In genomic region chr12:94980577-94980976, GRCh38 we compare ENCODE assay signal across 9 cellular contexts. TPM values are rescaled to one million over a fixed set of nuclear protein-coding genes. Genes with fewer than 3 reads are reported as not detected.
DNase-seq lines count a peak whose midpoint lies in the region; ATAC-seq and TF ChIP-seq lines count a peak whose summit lies in the region.
"Had no signal": no experiment of that assay in that cellular context is flagged by ENCODE, and none has a peak within 500 bp of the region (broad histone marks: within the 10 kb centered on the region; RNA-seq: fewer than 3 reads in every experiment).

No MANE protein-coding gene starts in this region.

- no peaks in the 10 kb centered on the region for H3K4me1 ChIP-seq in colonic mucosa
- H3K4me1 ChIP-seq in osteoblast (ENCODE audit: insufficient read depth, low read length), result peaks cover 20% of the 10 kb centered on the region

- no peaks in the 10 kb centered on the region for H3K27me3 Mint-ChIP-seq in activated CD8-positive, alpha-beta memory T cell treated with anti-CD3 and anti-CD28 coated beads, Interleukin-2, amount 10 ng/mL, durations not matched to agents 7 days and 5 days
- H3K27me3 Mint-ChIP-seq: naive B cell had no signal

- H3K27ac Mint-ChIP-seq in activated CD8-positive, alpha-beta memory T cell treated with anti-CD3 and anti-CD28 coated beads, Interleukin-2, amount 10 ng/mL, durations not matched to agents 7 days and 5 days, result no peak overlapping the region

- no peak overlapping the region for H3K9ac ChIP-seq in colonic mucosa (ENCODE audit: low read depth in 2 of 2, low read length in 2 of 2)

- H3K27me3 ChIP-seq in colonic mucosa (no peaks in the 10 kb centered on the region), osteoblast (ENCODE audit: insufficient read depth, low read length) (no peaks in the 10 kb centered on the region)

- H3K4me1 Mint-ChIP-seq in activated CD8-positive, alpha-beta memory T cell treated with anti-CD3 and anti-CD28 coated beads, Interleukin-2, amount 10 ng/mL, durations not matched to agents 7 days and 5 days, result peaks cover 2% of the 10 kb centered on the region

- H3K9me3 Mint-ChIP-seq in activated CD8-positive, alpha-beta memory T cell treated with anti-CD3 and anti-CD28 coated beads, Interleukin-2, amount 10 ng/mL, durations not matched to agents 7 days and 5 days (ENCODE audit: low read depth), result no peaks in the 10 kb centered on the region
- H3K9me3 Mint-ChIP-seq: naive B cell had no signal

- CTCF ChIA-PET in activated CD8-positive, alpha-beta memory T cell treated with anti-CD3 and anti-CD28 coated beads, Interleukin-2, amount 10 ng/mL, durations not matched to agents 7 days and 5 days (lab: Charles Lee), result interaction anchor here (1.9 to 2.2 kb wide), 2 partner anchors 9 to 105 kb away, joined by 4 to 7 read pairs; no protein-coding TSS in a partner anchor

- ATAC-seq in activated CD8-positive, alpha-beta memory T cell treated with anti-CD3 and anti-CD28 coated beads, Interleukin-2, amount 10 ng/mL, durations not matched to agents 7 days and 5 days, result no peak
- ATAC-seq in GM21390 (IDR thresholded peaks at IDR 0.05; ENCODE audit: unreplicated experiment) (no peak), HG03342 (IDR thresholded peaks at IDR 0.05; ENCODE audit: unreplicated experiment) (no peak)

- H3K4me2 ChIP-seq in osteoblast (ENCODE audit: insufficient read depth, low read length), result no peak overlapping the region

- peaks cover 12% of the 10 kb centered on the region for H3K79me2 ChIP-seq in osteoblast (ENCODE audit: insufficient read depth, low read length)

- intact Hi-C loops in colonic mucosa (cut with DNase I), result no loop called here

- no peak overlapping the region for H2AFZ ChIP-seq in osteoblast (ENCODE audit: low read length)

- no peaks in the 10 kb centered on the region for H3K36me3 ChIP-seq in colonic mucosa
- H3K36me3 ChIP-seq in osteoblast (ENCODE audit: insufficient read depth, low read length), result no peaks in the 10 kb centered on the region

- TF ChIP-seq CTCF in colonic mucosa (IDR thresholded peaks at IDR 0.05) (peak; percentile 23), osteoblast (IDR thresholded peaks at IDR 0.05; ENCODE audit: extremely low read depth, low read depth, low read length) (peak; percentile 47)

- no peaks in the 10 kb centered on the region for H3K9me3 ChIP-seq in colonic mucosa
- H3K9me3 ChIP-seq in osteoblast (ENCODE audit: low read depth, low read length), result no peaks in the 10 kb centered on the region

- peaks cover 9% of the 10 kb centered on the region for H4K20me1 ChIP-seq in osteoblast (ENCODE audit: insufficient read depth, low read length)

- H3K4me3 ChIP-seq in colonic mucosa, result no peak overlapping the region
- no peak overlapping the region for H3K4me3 ChIP-seq in osteoblast (ENCODE audit: insufficient read depth, low read length)

- peaks cover 6% of the 10 kb centered on the region for H3K36me3 Mint-ChIP-seq in activated CD8-positive, alpha-beta memory T cell treated with anti-CD3 and anti-CD28 coated beads, Interleukin-2, amount 10 ng/mL, durations not matched to agents 7 days and 5 days

- no peak overlapping the region for H3K4me3 Mint-ChIP-seq in activated CD8-positive, alpha-beta memory T cell treated with anti-CD3 and anti-CD28 coated beads, Interleukin-2, amount 10 ng/mL, durations not matched to agents 7 days and 5 days
- H3K4me3 Mint-ChIP-seq: naive B cell had no signal

- DNase-seq in DMS79 treated with DMSO at 0.1 percent for 48 hours (lab: John Stamatoyannopoulos, UW) (peak; percentile 4), DMS79 (lab: John Stamatoyannopoulos, UW) (no peak), MV-4-11 (lab: John Stamatoyannopoulos, UW) (peak; percentile 16), colonic mucosa (no peak), osteoblast (ENCODE audit: insufficient read length, low spot score, missing footprints) (no peak)
- no peak for DNase-seq in activated CD8-positive, alpha-beta memory T cell treated with anti-CD3 and anti-CD28 coated beads, Interleukin-2, amount 10 ng/mL, durations not matched to agents 7 days and 5 days
- DNase-seq: naive B cell had no signal

- H3K27ac ChIP-seq in colonic mucosa (no peak overlapping the region), osteoblast (ENCODE audit: low read depth, low read length) (no peak overlapping the region)

RNA-seq across cellular contexts. Expression of gene NDUFA12, which starts 22.9 kb away (rescaled TPM):
- total RNA-seq in colonic mucosa (100 to 1,000 TPM; 136 to 151 TPM), osteoblast (49.2 and 66.6 TPM in 2 replicates)
- total RNA-seq in activated CD8-positive, alpha-beta memory T cell treated with anti-CD3 and anti-CD28 coated beads, Interleukin-2, amount 10 ng/mL, durations not matched to agents 7 days and 5 days, result 100 to 1,000 TPM; 143 to 148 TPM

Comparison
In these comparisons a context has a peak if more than half of its experiments do, and no peak if none do; other contexts are left out.
1. DNase-seq: peak in DMS79 treated with DMSO at 0.1 percent for 48 hours (single experiment) and MV-4-11 (single experiment); none in DMS79 (single experiment), colonic mucosa (single experiment), osteoblast (single experiment) and activated CD8-positive, alpha-beta memory T cell treated with anti-CD3 and anti-CD28 coated beads, Interleukin-2, amount 10 ng/mL, durations not matched to agents 7 days and 5 days (single experiment).